ENCODE assay signal across 24 cellular contexts in the genomic region with DNA sequence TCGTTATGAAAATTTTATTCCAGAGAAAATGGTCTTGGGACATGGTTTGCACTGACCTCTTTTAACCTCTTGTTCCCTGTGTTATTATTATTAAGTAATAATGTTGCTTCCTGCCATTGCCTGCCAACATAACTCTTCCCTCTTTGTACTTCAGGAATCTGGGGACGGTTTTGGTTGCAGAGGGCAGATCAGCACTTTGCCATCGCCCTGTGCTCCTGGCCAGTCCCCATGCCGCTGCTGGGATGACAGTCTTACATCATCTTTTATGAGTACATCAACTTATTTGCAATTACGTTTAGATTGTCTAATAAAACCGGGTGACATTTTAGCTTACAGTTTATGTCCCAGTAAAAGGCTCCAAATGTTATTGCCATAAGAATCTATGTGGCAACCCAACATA.
DNase-seq lines count a peak whose midpoint lies in the region; ATAC-seq and TF ChIP-seq lines count a peak whose summit lies in the region.
"Had no signal": no experiment of that assay in that cellular context is flagged by ENCODE, and none has a peak within 500 bp of the region (broad histone marks: within the 10 kb centered on the region; RNA-seq: fewer than 3 reads in every experiment).

No MANE protein-coding gene starts in this region.

- TF ChIP-seq CTCF in right atrium auricular region (IDR thresholded peaks at IDR 0.05) (no peak), RWPE2 (IDR thresholded peaks at IDR 0.05; ENCODE audit: poor library complexity, severe bottlenecking) (no peak), neutrophil (IDR thresholded peaks at IDR 0.05) (no peak), upper lobe of right lung (IDR thresholded peaks at IDR 0.05) (no peak)

- intact Hi-C loops in left ventricle myocardium superior (cut with micrococcal nuclease): no loop called here
- intact Hi-C loops in upper lobe of right lung (cut with DNase I): no loop called here

- H3K9me3 Mint-ChIP-seq in activated T-cell treated with anti-CD3 and anti-CD28 coated beads, Interleukin-2, amount 50 U/mL, for 72 hours: no peaks in the 10 kb centered on the region
- H3K9me3 Mint-ChIP-seq: CD4-positive, alpha-beta T cell; H9 had no signal

- no peaks in the 10 kb centered on the region for H3K4me1 Mint-ChIP-seq in activated T-cell treated with anti-CD3 and anti-CD28 coated beads, Interleukin-2, amount 50 U/mL, for 72 hours (ENCODE audit: low read depth)
- H3K4me1 Mint-ChIP-seq: H9 had no signal

- H3K27ac ChIP-seq in right atrium auricular region: no peak overlapping the region
- H3K27ac ChIP-seq in RWPE2 (ENCODE audit: poor library complexity, severe bottlenecking): no peak overlapping the region
- H3K27ac ChIP-seq in neutrophil: peak overlapping the region; percentile 88
- H3K27ac ChIP-seq in upper lobe of right lung: no peak overlapping the region
- H3K27ac ChIP-seq: GM23248, PC-9 had no signal

- H3K36me3 ChIP-seq in right atrium auricular region (no peaks in the 10 kb centered on the region), RWPE2 (ENCODE audit: low read depth) (no peaks in the 10 kb centered on the region), neutrophil (no peaks in the 10 kb centered on the region), upper lobe of right lung (no peaks in the 10 kb centered on the region)
- H3K36me3 ChIP-seq: BE2C had no signal

- H3K4me1 ChIP-seq in right atrium auricular region (peaks cover 0 to 10% of the 10 kb centered on the region in 2 donors), RWPE2 (ENCODE audit: insufficient read depth, poor library complexity, severe bottlenecking) (no peaks in the 10 kb centered on the region), neutrophil (ENCODE audit: control insufficient read depth in 1 of 2, insufficient read depth in 1 of 2, low read depth in 1 of 2, low read length in 1 of 2) (peaks cover 70 to 76% of the 10 kb centered on the region in 2 experiments), upper lobe of right lung (no peaks in the 10 kb centered on the region)
- H3K4me1 ChIP-seq: BE2C had no signal

- no peak overlapping the region for H3K27ac Mint-ChIP-seq in activated T-cell treated with anti-CD3 and anti-CD28 coated beads, Interleukin-2, amount 50 U/mL, for 72 hours
- H3K27ac Mint-ChIP-seq: CD4-positive, alpha-beta T cell; H9 had no signal

- ATAC-seq in left ventricle myocardium superior (peak; percentile 26), RWPE2 (ENCODE audit: low read depth) (no peak), upper lobe of right lung (peak; percentile 54), HG02571 (IDR thresholded peaks at IDR 0.05; ENCODE audit: unreplicated experiment) (no peak), HG02852 (IDR thresholded peaks at IDR 0.05; ENCODE audit: unreplicated experiment) (no peak)
- ATAC-seq in activated T-cell treated with anti-CD3 and anti-CD28 coated beads, Interleukin-2, amount 50 U/mL, for 72 hours (replicated peaks in 1 of 2): no peak

- DNase-seq in left ventricle myocardium superior (no peak), right atrium auricular region (ENCODE audit: low spot score) (no peak), RWPE2 (ENCODE audit: low spot score) (peak; percentile 40), upper lobe of right lung (no peak)
- DNase-seq in activated T-cell treated with anti-CD3 and anti-CD28 coated beads, Interleukin-2, amount 50 U/mL, for 72 hours: no peak
- DNase-seq: 8988T; ACHN; BE2C; CD4-positive, alpha-beta T cell; COR-L47; DMS53; GM23248; H9; NCI-H1092; NCI-H1417 treated with DMSO at 0.1 percent for 48 hours; NCI-H1694 treated with DMSO at 0.1 percent for 48 hours; NCI-H2081; NCI-H2227 treated with DMSO at 0.1 percent for 48 hours; NCI-H526 treated with DMSO at 0.1 percent for 48 hours; PC-9; SHP77 treated with DMSO at 0.1 percent for 48 hours had no signal

- H3K4me3 ChIP-seq in right atrium auricular region (no peak overlapping the region), RWPE2 (ENCODE audit: severe bottlenecking) (no peak overlapping the region), neutrophil (ENCODE audit: low read depth in 1 of 2, low read length in 1 of 2) (no peak overlapping the region), upper lobe of right lung (no peak overlapping the region)
- H3K4me3 ChIP-seq: GM23248, PC-9 had no signal

- no peaks in the 10 kb centered on the region for H3K27me3 Mint-ChIP-seq in activated T-cell treated with anti-CD3 and anti-CD28 coated beads, Interleukin-2, amount 50 U/mL, for 72 hours (ENCODE audit: low read depth)
- H3K27me3 Mint-ChIP-seq: CD4-positive, alpha-beta T cell had no signal

- no peaks in the 10 kb centered on the region for H3K36me3 Mint-ChIP-seq in activated T-cell treated with anti-CD3 and anti-CD28 coated beads, Interleukin-2, amount 50 U/mL, for 72 hours (ENCODE audit: insufficient read depth in 2 of 2)

- H3K27me3 ChIP-seq in right atrium auricular region: no peaks in the 10 kb centered on the region
- H3K27me3 ChIP-seq in RWPE2 (ENCODE audit: insufficient read depth, poor library complexity, severe bottlenecking): peaks cover 24% of the 10 kb centered on the region
- H3K27me3 ChIP-seq in neutrophil: no peaks in the 10 kb centered on the region
- no peaks in the 10 kb centered on the region for H3K27me3 ChIP-seq in upper lobe of right lung
- H3K27me3 ChIP-seq: BE2C had no signal

- H3K9me3 ChIP-seq in right atrium auricular region: no peaks in the 10 kb centered on the region
- H3K9me3 ChIP-seq in RWPE2 (ENCODE audit: severe bottlenecking): no peaks in the 10 kb centered on the region
- H3K9me3 ChIP-seq in neutrophil: no peaks in the 10 kb centered on the region
- H3K9me3 ChIP-seq in upper lobe of right lung: no peaks in the 10 kb centered on the region
- H3K9me3 ChIP-seq: BE2C had no signal

- H3K4me3 Mint-ChIP-seq in activated T-cell treated with anti-CD3 and anti-CD28 coated beads, Interleukin-2, amount 50 U/mL, for 72 hours: no peak overlapping the region
- H3K4me3 Mint-ChIP-seq: CD4-positive, alpha-beta T cell; H9 had no signal

Comparison
In these comparisons a context has a peak if more than half of its experiments do, and no peak if none do; other contexts are left out.
1. ATAC-seq: peak in left ventricle myocardium superior (single experiment) and upper lobe of right lung (single experiment); none in RWPE2 (single experiment), activated T-cell treated with anti-CD3 and anti-CD28 coated beads, Interleukin-2, amount 50 U/mL, for 72 hours (0 of 2), HG02571 (single experiment) and HG02852 (single experiment).